Comparison of ENCODE assay signal across 30 cellular contexts in the genomic region with DNA sequence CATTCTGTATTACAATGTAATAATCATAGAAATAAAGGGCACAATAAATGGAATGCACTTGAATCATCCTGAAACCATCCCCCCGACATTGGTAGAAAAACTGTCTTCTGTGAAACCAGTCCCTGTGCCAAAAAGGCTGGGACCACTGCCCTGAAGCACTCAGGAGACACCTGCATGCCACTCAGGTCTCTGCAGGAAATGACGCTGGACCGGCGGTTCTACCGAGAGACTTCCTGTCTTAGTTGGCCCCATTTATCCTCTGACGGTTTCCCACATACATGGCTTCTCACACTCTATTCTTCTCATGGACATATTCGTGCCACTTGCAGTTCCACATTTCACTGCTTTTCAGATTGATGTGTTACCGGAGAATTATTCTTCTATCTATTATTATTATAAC.
"Had no signal": no experiment of that assay in that cellular context is flagged by ENCODE, and none has a peak within 500 bp of the region (broad histone marks: within the 10 kb centered on the region; RNA-seq: fewer than 3 reads in every experiment).

No MANE protein-coding gene starts in this region.

- H3K9ac ChIP-seq: neural progenitor cell, parathyroid adenoma had no signal

- H3K36me3 Mint-ChIP-seq: naive B cell had no signal

- H3K9me3 ChIP-seq: esophagus muscularis mucosa, gastroesophageal sphincter, heart right ventricle, left lung, mucosa of descending colon, right lobe of liver, suprapubic skin, transverse colon, upper lobe of right lung, vagina had no signal

- H2AFZ ChIP-seq: neural progenitor cell, parathyroid adenoma had no signal

- H3K4me2 ChIP-seq: neural progenitor cell had no signal

- H3K36me3 ChIP-seq: esophagus muscularis mucosa, gastroesophageal sphincter, heart right ventricle, left lung, neural progenitor cell, right lobe of liver, suprapubic skin, transverse colon, upper lobe of right lung, vagina had no signal

- H3K27me3 Mint-ChIP-seq: progenitor cell of endocrine pancreas; stimulated activated naive CD8-positive, alpha-beta T cell treated with anti-CD3 and anti-CD28 coated beads, Interleukin-15, amount 100 ng/mL, for 72 hours had no signal

- H3K27ac ChIP-seq: epithelial cell of prostate, esophagus muscularis mucosa, foreskin keratinocyte, gastroesophageal sphincter, heart right ventricle, left lung, neural progenitor cell, parathyroid adenoma, right lobe of liver, suprapubic skin, transverse colon, upper lobe of right lung, vagina had no signal

- H3K27ac Mint-ChIP-seq: endodermal cell; mesothelial cell of epicardium; nephron; neural progenitor cell; progenitor cell of endocrine pancreas; stimulated activated naive CD8-positive, alpha-beta T cell treated with anti-CD3 and anti-CD28 coated beads, Interleukin-15, amount 100 ng/mL, for 72 hours had no signal

- H3K4me3 ChIP-seq: esophagus muscularis mucosa, gastroesophageal sphincter, heart right ventricle, left lung, mucosa of descending colon, neural progenitor cell, right lobe of liver, suprapubic skin, transverse colon, upper lobe of right lung, vagina had no signal

- H3K27me3 ChIP-seq: esophagus muscularis mucosa, foreskin keratinocyte, gastroesophageal sphincter, heart right ventricle, left lung, neural progenitor cell, right lobe of liver, suprapubic skin, transverse colon, upper lobe of right lung, vagina had no signal

- ATAC-seq: foreskin keratinocyte; gastroesophageal sphincter; heart right ventricle; left cardiac atrium; left lung; mucosa of descending colon; right lobe of liver; stimulated activated naive CD8-positive, alpha-beta T cell treated with anti-CD3 and anti-CD28 coated beads, Interleukin-15, amount 100 ng/mL, for 72 hours; upper lobe of right lung had no signal

- H3K79me2 ChIP-seq: parathyroid adenoma had no signal

- H3K4me3 Mint-ChIP-seq: endodermal cell; mesothelial cell of epicardium; naive B cell; nephron; neural progenitor cell; stimulated activated naive CD8-positive, alpha-beta T cell treated with anti-CD3 and anti-CD28 coated beads, Interleukin-15, amount 100 ng/mL, for 72 hours had no signal

- H3K9me3 Mint-ChIP-seq: nephron had no signal

- H3K4me1 ChIP-seq: esophagus muscularis mucosa, foreskin keratinocyte, gastroesophageal sphincter, neural progenitor cell, parathyroid adenoma, right lobe of liver, suprapubic skin, transverse colon, upper lobe of right lung had no signal

- DNase-seq: effector CD8-positive, alpha-beta T cell; endodermal cell; foreskin keratinocyte; glutamatergic neuron; heart right ventricle; hippocampal formation; left cardiac atrium; left lung; mesenchymal stem cell; mucosa of descending colon; naive B cell; right lobe of liver; small intestine; stimulated activated CD4-positive, alpha-beta T cell treated with anti-CD3 and anti-CD28 coated beads, Interleukin-1b, Interleukin-23, amount 100 ng/mL, for 48 hours; stimulated activated CD4-positive, alpha-beta T cell treated with anti-CD3 and anti-CD28 coated beads, Interleukin-4, amount 100 ng/mL, for 1 hour; stimulated activated CD8-positive, alpha-beta memory T cell treated with anti-CD3 and anti-CD28 coated beads, Interleukin-4, amount 100 ng/mL, for 48 hours; stimulated activated naive CD4-positive, alpha-beta T cell; stimulated activated naive CD8-positive, alpha-beta T cell treated with anti-CD3 and anti-CD28 coated beads, Interleukin-15, amount 100 ng/mL, for 72 hours; transverse colon; upper lobe of right lung had no signal
